12 cellular contexts compared by ENCODE assay signal in genomic region chr13:97276862-97277269, GRCh38. TPM values are rescaled to one million over a fixed set of nuclear protein-coding genes. Genes with fewer than 3 reads are reported as not detected.
DNase-seq lines count a peak whose midpoint lies in the region; FAIRE-seq and TF ChIP-seq lines count a peak whose summit lies in the region.
"Had no signal": no experiment of that assay in that cellular context is flagged by ENCODE, and none has a peak within 500 bp of the region (broad histone marks: within the 10 kb centered on the region; RNA-seq: fewer than 3 reads in every experiment).

No MANE protein-coding gene starts in this region.

- no peak overlapping the region for H3K23ac ChIP-seq in mesenchymal stem cell (ENCODE audit: low read length in 2 of 2)

- WGBS in mesenchymal stem cell, result 79% methylated on average over 1 of the region's 2 CpGs

- intact Hi-C loops in cardiac septum (cut with DNase I), result no loop called here

- no peak overlapping the region for H4K8ac ChIP-seq in mesenchymal stem cell (ENCODE audit: low read length)

- H3K27ac Mint-ChIP-seq in astrocyte (ENCODE audit: unreplicated experiment), result peak overlapping the region; percentile 12
- H3K27ac Mint-ChIP-seq: activated naive CD4-positive, alpha-beta T cell treated with anti-CD3 and anti-CD28 coated beads, Interleukin-2, amount 50 U/mL, for 24 hours had no signal

- no peak for TF ChIP-seq POLR2A in H54 (IDR thresholded peaks at IDR 0.05; ENCODE audit: low read depth, low read length)

- H2BK15ac ChIP-seq in mesenchymal stem cell (ENCODE audit: low read depth, poor library complexity, severe bottlenecking), result no peak overlapping the region

- H3K27ac ChIP-seq in astrocyte (ENCODE audit: low read depth, low read length) (peak overlapping the region; percentile 46), mesenchymal stem cell (ENCODE audit: low read length, poor library complexity, severe bottlenecking) (no peak overlapping the region)

- H2BK5ac ChIP-seq in mesenchymal stem cell (ENCODE audit: low read depth, low read length, poor library complexity, severe bottlenecking), result no peak overlapping the region

- H3K9ac ChIP-seq in astrocyte (ENCODE audit: low read length), result no peak overlapping the region
- peak overlapping the region; percentile 36 for H3K9ac ChIP-seq in mesenchymal stem cell (ENCODE audit: low read length)

- H4K91ac ChIP-seq in mesenchymal stem cell (ENCODE audit: low read length), result no peak overlapping the region

- no peak overlapping the region for H3K4ac ChIP-seq in mesenchymal stem cell (ENCODE audit: low read depth in 1 of 2, low read length in 2 of 2)

- DNase-seq in EH (ENCODE audit: low read depth) (peak; percentile 65), H54 (ENCODE audit: insufficient read length, low spot score) (no peak), astrocyte (ENCODE audit: low read depth) (peak; percentile 60), mesenchymal stem cell (peak; percentile 45), NCI-H1092 (lab: John Stamatoyannopoulos, UW) (no peak), NCI-H82 (lab: John Stamatoyannopoulos, UW) (no peak), cardiac septum (ENCODE audit: low spot score) (no peak), epidermal melanocyte (ENCODE audit: insufficient read length, low spot score) (no peak)
- DNase-seq: activated CD4-positive, alpha-beta T cell treated with anti-CD3 and anti-CD28 coated beads for 1 hour; NCI-H1092 treated with DMSO at 0.1 percent for 48 hours; NCI-H748 treated with DMSO at 0.1 percent for 48 hours had no signal

- peaks cover 6% of the 10 kb centered on the region for H3K36me3 ChIP-seq in astrocyte (ENCODE audit: insufficient read depth, low read length)
- peaks cover 0 to 9% of the 10 kb centered on the region in 2 experiments for H3K36me3 ChIP-seq in mesenchymal stem cell (ENCODE audit: control insufficient read depth in 1 of 2, insufficient read depth in 2 of 2, low read depth in 1 of 2, low read length in 2 of 2)

- peaks cover 76% of the 10 kb centered on the region for H3K79me2 ChIP-seq in astrocyte (ENCODE audit: insufficient read depth, low read length)

- H3K9me3 ChIP-seq in astrocyte (ENCODE audit: insufficient read depth, low read depth, low read length), result no peaks in the 10 kb centered on the region
- H3K9me3 ChIP-seq in mesenchymal stem cell (ENCODE audit: control insufficient read depth, low read length), result no peaks in the 10 kb centered on the region

- H3K4me2 ChIP-seq in astrocyte (ENCODE audit: low read length) (peak overlapping the region; percentile 53), mesenchymal stem cell (ENCODE audit: low read length, poor library complexity, severe bottlenecking) (no peak overlapping the region)

- peaks cover 24% of the 10 kb centered on the region for H4K20me1 ChIP-seq in astrocyte (ENCODE audit: insufficient read depth, low read length)

- peaks cover 67% of the 10 kb centered on the region for H3K4me1 Mint-ChIP-seq in astrocyte (ENCODE audit: low read depth, unreplicated experiment)

- H3K4me3 ChIP-seq in astrocyte (ENCODE audit: insufficient read depth, low read depth, low read length) (no peak overlapping the region), mesenchymal stem cell (ENCODE audit: insufficient read depth in 1 of 2, low read depth in 1 of 2, low read length in 2 of 2) (no peak overlapping the region)

- no peak for TF ChIP-seq CTCF in astrocyte (IDR thresholded peaks at IDR 0.05; ENCODE audit: insufficient read depth, low read depth, low read length)

- no peaks in the 10 kb centered on the region for H3K9me3 Mint-ChIP-seq in astrocyte (ENCODE audit: unreplicated experiment)

- H3K79me1 ChIP-seq in mesenchymal stem cell (replicated peaks; ENCODE audit: low read length, poor library complexity, severe bottlenecking), result peaks cover 2% of the 10 kb centered on the region

- H3K14ac ChIP-seq in mesenchymal stem cell (ENCODE audit: low read length in 2 of 2), result no peak overlapping the region

- H2BK12ac ChIP-seq in mesenchymal stem cell (ENCODE audit: low read length in 2 of 2), result no peak overlapping the region

- H3K27me3 Mint-ChIP-seq in astrocyte (ENCODE audit: low read depth, unreplicated experiment), result no peaks in the 10 kb centered on the region
- H3K27me3 Mint-ChIP-seq: activated naive CD4-positive, alpha-beta T cell treated with anti-CD3 and anti-CD28 coated beads, Interleukin-2, amount 50 U/mL, for 24 hours had no signal

- no peak overlapping the region for H2BK120ac ChIP-seq in mesenchymal stem cell (ENCODE audit: low read depth, low read length)

- peak; percentile 94 for FAIRE-seq in H54 (lab: Jason Lieb, UNC)
- peak; percentile 91 for FAIRE-seq in astrocyte (lab: Jason Lieb, UNC)

- H3K27me3 ChIP-seq in astrocyte (ENCODE audit: insufficient read depth, low read length) (no peaks in the 10 kb centered on the region), mesenchymal stem cell (ENCODE audit: control insufficient read depth in 1 of 2, insufficient read depth in 1 of 2, low read length in 2 of 2) (no peaks in the 10 kb centered on the region)

- H3K18ac ChIP-seq in mesenchymal stem cell (ENCODE audit: low read depth in 1 of 2, low read length in 2 of 2), result no peak overlapping the region

- no peak overlapping the region for H3K4me3 Mint-ChIP-seq in astrocyte (ENCODE audit: unreplicated experiment)
- H3K4me3 Mint-ChIP-seq: activated naive CD4-positive, alpha-beta T cell treated with anti-CD3 and anti-CD28 coated beads, Interleukin-2, amount 50 U/mL, for 24 hours had no signal

- H3K4me1 ChIP-seq in astrocyte (ENCODE audit: insufficient read depth, low read length) (peaks cover 68% of the 10 kb centered on the region), mesenchymal stem cell (ENCODE audit: control insufficient read depth, insufficient read depth, low read depth, low read length) (peaks cover 9% of the 10 kb centered on the region)

- H2AK5ac ChIP-seq in mesenchymal stem cell (ENCODE audit: low read length, severe bottlenecking), result peak overlapping the region; percentile 7

- peaks cover 7% of the 10 kb centered on the region for H3K36me3 Mint-ChIP-seq in astrocyte (ENCODE audit: low read depth, unreplicated experiment)

- no peak overlapping the region for H2AFZ ChIP-seq in astrocyte (ENCODE audit: low read depth, low read length)
- no peak overlapping the region for H2AFZ ChIP-seq in mesenchymal stem cell (ENCODE audit: low read depth, low read length)

RNA-seq across cellular contexts. Expression of gene MBNL2, which starts 54.7 kb away (rescaled TPM):
- total RNA-seq in astrocyte (66.5 and 70.2 TPM in 2 replicates), cardiac septum (67.6 TPM)
- polyA plus RNA-seq in mesenchymal stem cell (2013, experiment 1 of 2), result 41.7 TPM
- 43.8 TPM for polyA plus RNA-seq in mesenchymal stem cell (2013, experiment 2 of 2)

Comparison
In these comparisons a context has a peak if more than half of its experiments do, and no peak if none do; other contexts are left out.
1. DNase-seq: peak in EH (single experiment), astrocyte (single experiment) and mesenchymal stem cell (single experiment); none in H54 (single experiment), NCI-H1092 (single experiment), NCI-H82 (single experiment), cardiac septum (single experiment) and epidermal melanocyte (single experiment).